Comparison of ENCODE assay signal across 19 cellular contexts in the genomic region with DNA sequence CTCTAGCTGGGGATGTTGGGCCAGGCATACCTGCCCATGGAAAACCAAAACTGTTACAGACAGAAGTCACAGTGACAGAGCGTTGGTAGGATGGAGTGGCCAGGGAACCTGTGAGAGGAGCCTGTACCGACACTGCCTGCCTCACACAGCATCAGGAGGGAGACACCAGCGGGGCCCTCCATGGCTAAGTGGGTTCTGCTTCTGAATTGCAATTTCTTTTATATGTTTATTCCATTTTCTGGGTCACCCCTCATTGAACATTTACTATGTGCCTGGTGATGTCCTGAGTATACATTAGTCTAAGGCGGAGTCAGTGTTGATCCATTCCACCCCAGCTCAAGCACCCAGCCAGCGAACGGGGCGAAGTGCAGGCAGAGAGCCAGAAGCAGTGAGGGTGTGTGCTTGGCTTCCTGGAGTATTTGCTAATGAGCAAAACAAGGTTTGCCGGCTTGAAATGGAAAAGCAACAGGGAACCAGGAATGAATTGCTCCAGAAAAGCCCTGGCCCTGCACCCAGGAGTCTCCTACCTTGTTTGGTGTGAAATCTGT.
DNase-seq lines count a peak whose midpoint lies in the region; ATAC-seq and TF ChIP-seq lines count a peak whose summit lies in the region.
"Had no signal": no experiment of that assay in that cellular context is flagged by ENCODE, and none has a peak within 500 bp of the region (broad histone marks: within the 10 kb centered on the region; RNA-seq: fewer than 3 reads in every experiment).

No MANE protein-coding gene starts in this region.

- H3K27me3 Mint-ChIP-seq in activated naive CD4-positive, alpha-beta T cell treated with anti-CD3 and anti-CD28 coated beads, Interleukin-2, amount 10 ng/mL, durations not matched to agents 7 days and 5 days = peaks cover 31% of the 10 kb centered on the region
- H3K27me3 Mint-ChIP-seq in activated T-helper 2 cell treated with anti-CD3 and anti-CD28 coated beads, Interferon-gamma antibody, Interleukin-2, Interleukin-4, amounts not matched to agents 10 μg/mL and 5 μg/mL and 100 μg/mL, durations not matched to agents 14 hours and 24 hours and 36 hours (ENCODE audit: low read depth) = peaks cover 3% of the 10 kb centered on the region
- H3K27me3 Mint-ChIP-seq: activated naive CD8-positive, alpha-beta T cell treated with anti-CD3 and anti-CD28 coated beads for 36 hours; stimulated activated naive CD8-positive, alpha-beta T cell treated with anti-CD3 and anti-CD28 coated beads, Interleukin-15, amount 100 ng/mL, for 72 hours had no signal

- H3K4me1 ChIP-seq in transverse colon = peaks cover 3 to 20% (median 6%) of the 10 kb centered on the region in 4 donors
- H3K4me1 ChIP-seq: breast epithelium, uterus had no signal

- TF ChIP-seq EP300 in transverse colon (IDR thresholded peaks at IDR 0.05; ENCODE audit: low read depth) = no peak

- DNase-seq in activated naive CD4-positive, alpha-beta T cell treated with anti-CD3 and anti-CD28 coated beads, Interleukin-2, amount 10 ng/mL, durations not matched to agents 7 days and 5 days = peak; percentile 7
- no peak for DNase-seq in activated naive CD4-positive, alpha-beta T cell treated with anti-CD3 and anti-CD28 coated beads, Interleukin-2, amount 50 U/mL, for 72 hours (ENCODE audit: low spot score in 2 of 2)
- DNase-seq in NCI-H510A (lab: John Stamatoyannopoulos, UW) (peak; percentile 48), left colon (peak in 1 of 2 donors; percentile 66), transverse colon (peak; percentile 56), left ventricle myocardium superior (no peak), NCI-H2196 (lab: John Stamatoyannopoulos, UW; ENCODE audit: unreplicated experiment) (no peak)
- no peak for DNase-seq in activated T-helper 2 cell treated with anti-CD3 and anti-CD28 coated beads, Interferon-gamma antibody, Interleukin-2, Interleukin-4, amounts not matched to agents 10 μg/mL and 5 μg/mL and 100 μg/mL, durations not matched to agents 14 hours and 24 hours and 36 hours (ENCODE audit: low spot score)
- DNase-seq: ACHN; activated CD4-positive, alpha-beta T cell treated with anti-CD3 and anti-CD28 coated beads, Interleukin-2, amount 50 U/mL, for 4 hours; activated naive CD8-positive, alpha-beta T cell treated with anti-CD3 and anti-CD28 coated beads for 36 hours; effector CD4-positive, alpha-beta T cell; GF-D8; Kasumi-1; NCI-H82; psoas muscle; stimulated activated naive CD8-positive, alpha-beta T cell treated with anti-CD3 and anti-CD28 coated beads, Interleukin-15, amount 100 ng/mL, for 72 hours; uterus had no signal

- no peak overlapping the region for H3K27ac Mint-ChIP-seq in activated naive CD4-positive, alpha-beta T cell treated with anti-CD3 and anti-CD28 coated beads, Interleukin-2, amount 10 ng/mL, durations not matched to agents 7 days and 5 days
- no peak overlapping the region for H3K27ac Mint-ChIP-seq in activated naive CD4-positive, alpha-beta T cell treated with anti-CD3 and anti-CD28 coated beads, Interleukin-2, amount 50 U/mL, for 72 hours
- H3K27ac Mint-ChIP-seq in activated T-helper 2 cell treated with anti-CD3 and anti-CD28 coated beads, Interferon-gamma antibody, Interleukin-2, Interleukin-4, amounts not matched to agents 10 μg/mL and 5 μg/mL and 100 μg/mL, durations not matched to agents 14 hours and 24 hours and 36 hours = no peak overlapping the region
- H3K27ac Mint-ChIP-seq: activated naive CD8-positive, alpha-beta T cell treated with anti-CD3 and anti-CD28 coated beads for 36 hours; stimulated activated naive CD8-positive, alpha-beta T cell treated with anti-CD3 and anti-CD28 coated beads, Interleukin-15, amount 100 ng/mL, for 72 hours had no signal

- no peak overlapping the region for H3K4me3 Mint-ChIP-seq in activated naive CD4-positive, alpha-beta T cell treated with anti-CD3 and anti-CD28 coated beads, Interleukin-2, amount 10 ng/mL, durations not matched to agents 7 days and 5 days
- no peak overlapping the region for H3K4me3 Mint-ChIP-seq in activated T-helper 2 cell treated with anti-CD3 and anti-CD28 coated beads, Interferon-gamma antibody, Interleukin-2, Interleukin-4, amounts not matched to agents 10 μg/mL and 5 μg/mL and 100 μg/mL, durations not matched to agents 14 hours and 24 hours and 36 hours (ENCODE audit: low read depth)
- H3K4me3 Mint-ChIP-seq: activated naive CD8-positive, alpha-beta T cell treated with anti-CD3 and anti-CD28 coated beads for 36 hours; stimulated activated naive CD8-positive, alpha-beta T cell treated with anti-CD3 and anti-CD28 coated beads, Interleukin-15, amount 100 ng/mL, for 72 hours had no signal

- ATAC-seq in activated naive CD4-positive, alpha-beta T cell treated with anti-CD3 and anti-CD28 coated beads, Interleukin-2, amount 50 U/mL, for 72 hours = no peak
- peak; percentile 96 for ATAC-seq in left colon
- ATAC-seq in left ventricle myocardium superior = no peak
- ATAC-seq: psoas muscle; stimulated activated naive CD8-positive, alpha-beta T cell treated with anti-CD3 and anti-CD28 coated beads, Interleukin-15, amount 100 ng/mL, for 72 hours had no signal

- no peaks in the 10 kb centered on the region for H3K9me3 ChIP-seq in transverse colon
- H3K9me3 ChIP-seq: breast epithelium, psoas muscle, uterus had no signal

- H3K9me3 Mint-ChIP-seq in activated naive CD4-positive, alpha-beta T cell treated with anti-CD3 and anti-CD28 coated beads, Interleukin-2, amount 10 ng/mL, durations not matched to agents 7 days and 5 days = no peaks in the 10 kb centered on the region
- no peaks in the 10 kb centered on the region for H3K9me3 Mint-ChIP-seq in activated naive CD4-positive, alpha-beta T cell treated with anti-CD3 and anti-CD28 coated beads, Interleukin-2, amount 50 U/mL, for 72 hours
- no peaks in the 10 kb centered on the region for H3K9me3 Mint-ChIP-seq in activated T-helper 2 cell treated with anti-CD3 and anti-CD28 coated beads, Interferon-gamma antibody, Interleukin-2, Interleukin-4, amounts not matched to agents 10 μg/mL and 5 μg/mL and 100 μg/mL, durations not matched to agents 14 hours and 24 hours and 36 hours
- H3K9me3 Mint-ChIP-seq: activated naive CD8-positive, alpha-beta T cell treated with anti-CD3 and anti-CD28 coated beads for 36 hours; stimulated activated naive CD8-positive, alpha-beta T cell treated with anti-CD3 and anti-CD28 coated beads, Interleukin-15, amount 100 ng/mL, for 72 hours had no signal

- H3K27ac ChIP-seq in transverse colon = no peak overlapping the region
- H3K27ac ChIP-seq: breast epithelium, psoas muscle, uterus had no signal

- CTCF ChIA-PET in activated naive CD4-positive, alpha-beta T cell treated with anti-CD3 and anti-CD28 coated beads, Interleukin-2, amount 10 ng/mL, durations not matched to agents 7 days and 5 days (lab: Charles Lee) = no interaction called here

- in situ Hi-C loops in transverse colon (cut with MboI; ENCODE audit: low pct_ligation_motif_present in 1 of 4, low pct_unique_long_range_greater_than_20kb in 1 of 4, low sequenced_read_pairs in 3 of 4) = no loop called here

- 32 to 55% methylated on average over 6 to 8 of the region's 8 CpGs for WGBS in transverse colon (ENCODE audit: low coverage in 1 of 2), 2 donors

- no peak for TF ChIP-seq POLR2A in transverse colon (IDR thresholded peaks at IDR 0.05)

- intact Hi-C loops in left colon (cut with DNase I, micrococcal nuclease) = no loop called here
- intact Hi-C loops in transverse colon (cut with DNase I; ENCODE audit: low total_unique reads) = no loop called here
- intact Hi-C loops in activated T-helper 2 cell treated with anti-CD3 and anti-CD28 coated beads, Interferon-gamma antibody, Interleukin-2, Interleukin-4, amounts not matched to agents 10 μg/mL and 5 μg/mL and 100 μg/mL, durations not matched to agents 14 hours and 24 hours and 36 hours (cut with micrococcal nuclease) = no loop called here
- intact Hi-C loops in left ventricle myocardium superior (cut with micrococcal nuclease) = no loop called here

- H3K4me3 ChIP-seq in transverse colon = no peak overlapping the region
- H3K4me3 ChIP-seq: breast epithelium, psoas muscle, uterus had no signal

- H3K36me3 Mint-ChIP-seq in activated naive CD4-positive, alpha-beta T cell treated with anti-CD3 and anti-CD28 coated beads, Interleukin-2, amount 10 ng/mL, durations not matched to agents 7 days and 5 days = no peaks in the 10 kb centered on the region
- no peaks in the 10 kb centered on the region for H3K36me3 Mint-ChIP-seq in activated naive CD4-positive, alpha-beta T cell treated with anti-CD3 and anti-CD28 coated beads, Interleukin-2, amount 50 U/mL, for 72 hours
- no peaks in the 10 kb centered on the region for H3K36me3 Mint-ChIP-seq in activated T-helper 2 cell treated with anti-CD3 and anti-CD28 coated beads, Interferon-gamma antibody, Interleukin-2, Interleukin-4, amounts not matched to agents 10 μg/mL and 5 μg/mL and 100 μg/mL, durations not matched to agents 14 hours and 24 hours and 36 hours (ENCODE audit: low read depth)
- H3K36me3 Mint-ChIP-seq: activated naive CD8-positive, alpha-beta T cell treated with anti-CD3 and anti-CD28 coated beads for 36 hours had no signal

- TF ChIP-seq CTCF in transverse colon (IDR thresholded peaks at IDR 0.05) = no peak

- H3K4me1 Mint-ChIP-seq in activated naive CD4-positive, alpha-beta T cell treated with anti-CD3 and anti-CD28 coated beads, Interleukin-2, amount 10 ng/mL, durations not matched to agents 7 days and 5 days = no peaks in the 10 kb centered on the region
- H3K4me1 Mint-ChIP-seq in activated T-helper 2 cell treated with anti-CD3 and anti-CD28 coated beads, Interferon-gamma antibody, Interleukin-2, Interleukin-4, amounts not matched to agents 10 μg/mL and 5 μg/mL and 100 μg/mL, durations not matched to agents 14 hours and 24 hours and 36 hours (ENCODE audit: low read depth) = peaks cover 2% of the 10 kb centered on the region

- H3K36me3 ChIP-seq in transverse colon = no peaks in the 10 kb centered on the region
- H3K36me3 ChIP-seq: breast epithelium, uterus had no signal

- H3K27me3 ChIP-seq in transverse colon = no peaks in the 10 kb centered on the region
- H3K27me3 ChIP-seq: breast epithelium, uterus had no signal

Comparison
In these comparisons a context has a peak if more than half of its experiments do, and no peak if none do; other contexts are left out.
1. DNase-seq: peak in activated naive CD4-positive, alpha-beta T cell treated with anti-CD3 and anti-CD28 coated beads, Interleukin-2, amount 10 ng/mL, durations not matched to agents 7 days and 5 days (single experiment), NCI-H510A (single experiment) and transverse colon (single experiment); none in activated naive CD4-positive, alpha-beta T cell treated with anti-CD3 and anti-CD28 coated beads, Interleukin-2, amount 50 U/mL, for 72 hours (0 of 2), activated T-helper 2 cell treated with anti-CD3 and anti-CD28 coated beads, Interferon-gamma antibody, Interleukin-2, Interleukin-4, amounts not matched to agents 10 μg/mL and 5 μg/mL and 100 μg/mL, durations not matched to agents 14 hours and 24 hours and 36 hours (single experiment), left ventricle myocardium superior (single experiment) and NCI-H2196 (single experiment).